In genomic region chr10:95864906-95865813, GRCh38 we compare ENCODE assay signal across 9 cellular contexts. TPM values are rescaled to one million over a fixed set of nuclear protein-coding genes. Genes with fewer than 3 reads are reported as not detected.
DNase-seq lines count a peak whose midpoint lies in the region; ATAC-seq and TF ChIP-seq lines count a peak whose summit lies in the region.
"Had no signal": no experiment of that assay in that cellular context is flagged by ENCODE, and none has a peak within 500 bp of the region (broad histone marks: within the 10 kb centered on the region; RNA-seq: fewer than 3 reads in every experiment).

No MANE protein-coding gene starts in this region.

- peaks cover 0 to 8% (median 0%) of the 10 kb centered on the region in 3 donors for H3K4me1 ChIP-seq in esophagus squamous epithelium
- H3K4me1 ChIP-seq: SJSA1 had no signal

- peak overlapping the region in 3 of 4 donors; percentile 23 to 70 (median 55) for H3K27ac ChIP-seq in esophagus squamous epithelium
- H3K27ac ChIP-seq: SJSA1 had no signal

- H3K27me3 Mint-ChIP-seq in natural killer cell treated with Interleukin-12 subunit alpha and Interleukin-12 subunit beta and Interleukin-15 and Interleukin-18, amount 100 ng/mL, for 72 hours, result no peaks in the 10 kb centered on the region

- H3K36me3 Mint-ChIP-seq in natural killer cell treated with Interleukin-12 subunit alpha and Interleukin-12 subunit beta and Interleukin-15 and Interleukin-18, amount 100 ng/mL, for 72 hours, result peaks cover 8% of the 10 kb centered on the region

- H3K9me3 ChIP-seq in MG63 (no peaks in the 10 kb centered on the region), esophagus squamous epithelium (no peaks in the 10 kb centered on the region)
- H3K9me3 ChIP-seq: SJSA1 had no signal

- WGBS in esophagus squamous epithelium, 2 donors, result 24 to 37% methylated on average over 7 of the region's 7 CpGs

- intact Hi-C loops in esophagus squamous epithelium (cut with DNase I), result no loop called here

- peak overlapping the region; percentile 8 for H3K4me3 Mint-ChIP-seq in natural killer cell treated with Interleukin-12 subunit alpha and Interleukin-12 subunit beta and Interleukin-15 and Interleukin-18, amount 100 ng/mL, for 72 hours

- ATAC-seq in HG02571 (IDR thresholded peaks at IDR 0.05; ENCODE audit: unreplicated experiment), result peak; percentile 86
- peak; percentile 95 for ATAC-seq in natural killer cell treated with Interleukin-12 subunit alpha and Interleukin-12 subunit beta and Interleukin-15 and Interleukin-18, amount 100 ng/mL, for 72 hours

- H3K27me3 ChIP-seq in MG63, result no peaks in the 10 kb centered on the region
- no peaks in the 10 kb centered on the region for H3K27me3 ChIP-seq in esophagus squamous epithelium
- H3K27me3 ChIP-seq: SJSA1 had no signal

- TF ChIP-seq POLR2A in esophagus squamous epithelium (IDR thresholded peaks at IDR 0.05), result no peak

- H3K27ac Mint-ChIP-seq in natural killer cell treated with Interleukin-12 subunit alpha and Interleukin-12 subunit beta and Interleukin-15 and Interleukin-18, amount 100 ng/mL, for 72 hours, result peak overlapping the region; percentile 12 to 79

- no peaks in the 10 kb centered on the region for H3K36me3 ChIP-seq in MG63
- peaks cover 0 to 59% (median 0%) of the 10 kb centered on the region in 3 donors for H3K36me3 ChIP-seq in esophagus squamous epithelium
- H3K36me3 ChIP-seq: SJSA1 had no signal

- DNase-seq in AG09309 (ENCODE audit: low read depth), result peak; percentile 70
- DNase-seq in MG63, result peak; percentile 24
- peak; percentile 5 to 17 for DNase-seq in activated CD4-positive, alpha-beta T cell treated with anti-CD3 and anti-CD28 coated beads for 4 hours
- no peak for DNase-seq in esophagus squamous epithelium (lab: John Stamatoyannopoulos, UW)
- DNase-seq in natural killer cell treated with Interleukin-12 subunit alpha and Interleukin-12 subunit beta and Interleukin-15 and Interleukin-18, amount 100 ng/mL, for 72 hours (ENCODE audit: low spot score), result peak; percentile 78
- DNase-seq in NCI-H1048 (lab: John Stamatoyannopoulos, UW), result no peak

- TF ChIP-seq CTCF in AG09309 (IDR thresholded peaks at IDR 0.05; ENCODE audit: control insufficient read depth, insufficient read depth, low read depth, low read length, missing control alignments) (peak; percentile 84), GM12874 (IDR thresholded peaks at IDR 0.05; ENCODE audit: insufficient read depth, low read depth, low read length) (peak; percentile 71), esophagus squamous epithelium (IDR thresholded peaks at IDR 0.05) (peak in 5 of 6 experiments; percentile 44 to 57 (median 56))

- H3K4me3 ChIP-seq in AG09309 (ENCODE audit: control insufficient read depth, low read depth, low read length), result no peak overlapping the region
- no peak overlapping the region for H3K4me3 ChIP-seq in MG63
- H3K4me3 ChIP-seq in esophagus squamous epithelium, result no peak overlapping the region
- H3K4me3 ChIP-seq: SJSA1 had no signal

- peaks cover 29 to 33% of the 10 kb centered on the region in 2 donors for H3K4me1 Mint-ChIP-seq in natural killer cell treated with Interleukin-12 subunit alpha and Interleukin-12 subunit beta and Interleukin-15 and Interleukin-18, amount 100 ng/mL, for 72 hours (ENCODE audit: low read depth in 2 of 2)

- no peaks in the 10 kb centered on the region for H3K9me3 Mint-ChIP-seq in natural killer cell treated with Interleukin-12 subunit alpha and Interleukin-12 subunit beta and Interleukin-15 and Interleukin-18, amount 100 ng/mL, for 72 hours

RNA-seq across cellular contexts. Expression of gene CC2D2B, which starts 42.6 kb away (rescaled TPM):
- 0.46 TPM in 1 of 2 replicates, not detected in the other for total RNA-seq in MG63 (2014; rRNA removed; shearing (Covaris generic); ENCODE audit: low replicate concordance)
- 1 to 10 TPM in 1 of 4 donors, under 1 TPM in 2, not detected in 1; 0.15 to 2.5 (median 0.22) TPM for total RNA-seq in esophagus squamous epithelium
- 1 to 10 TPM in 1 of 2 donors, under 1 TPM in 1; 0.57 to 1.2 TPM for total RNA-seq in natural killer cell treated with Interleukin-12 subunit alpha and Interleukin-12 subunit beta and Interleukin-15 and Interleukin-18, amount 100 ng/mL, for 72 hours

Comparison
In these comparisons a context has a peak if more than half of its experiments do, and no peak if none do; other contexts are left out.
1. DNase-seq: peak in AG09309 (single experiment), MG63 (single experiment), activated CD4-positive, alpha-beta T cell treated with anti-CD3 and anti-CD28 coated beads for 4 hours (2 of 2) and natural killer cell treated with Interleukin-12 subunit alpha and Interleukin-12 subunit beta and Interleukin-15 and Interleukin-18, amount 100 ng/mL, for 72 hours (single experiment); none in esophagus squamous epithelium (single experiment) and NCI-H1048 (single experiment).
2. Peak in every context shown above with its lines, with median percentiles within 50 percentile points of each other: CTCF ChIP-seq.